In the genomic region with DNA sequence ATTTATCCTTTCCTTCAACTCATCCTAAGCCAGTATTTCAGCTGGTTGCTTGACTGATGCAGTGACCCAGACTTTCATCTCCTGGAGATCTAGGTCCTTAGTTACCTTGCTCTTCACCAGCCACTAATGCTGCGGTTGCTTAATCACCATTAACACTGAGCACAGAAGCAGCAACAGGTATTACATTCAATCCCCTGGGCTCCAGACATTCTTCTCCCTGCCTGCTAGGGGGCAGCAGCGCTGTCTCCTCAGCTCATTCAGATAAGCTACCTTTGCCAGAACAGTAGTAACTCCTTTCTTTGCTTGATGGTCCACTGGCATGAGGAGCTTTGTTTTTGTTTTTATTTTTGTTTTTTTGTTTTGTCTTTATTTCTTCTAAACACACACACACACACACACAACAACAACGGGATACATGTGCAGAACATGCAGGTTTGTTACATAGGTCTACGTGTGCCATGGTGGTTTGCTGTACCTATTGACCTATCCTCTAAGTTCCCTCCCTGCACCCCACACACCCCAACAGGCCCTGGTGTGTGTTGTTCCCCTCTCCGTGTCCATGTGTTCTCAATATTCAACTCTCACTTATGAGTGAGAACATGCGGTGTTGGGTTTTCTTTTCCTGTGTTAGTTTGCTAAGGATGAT, we compare ENCODE assay signal across 8 cellular contexts.
A peak's percentile ranks its signal among the peaks of the same experiment; 100 is the strongest.
DNase-seq lines count a peak whose midpoint lies in the region; ATAC-seq and TF ChIP-seq lines count a peak whose summit lies in the region.

No MANE protein-coding gene starts in this region.

- no peaks in the 10 kb centered on the region for H3K9me1 ChIP-seq in IMR-90 (ENCODE audit: insufficient read depth, low read length)

- peak; percentile 13; the same call in 1 of the 2 replicates for TF ChIP-seq CTCF in IMR-90 (conservative IDR thresholded peaks at IDR 0.05; ENCODE audit: low read depth, low read length)

- no peak overlapping the region for H2BK15ac ChIP-seq in IMR-90 (ENCODE audit: low read depth, low read length)

- dilution Hi-C loops in IMR-90 (cut with HindIII; ENCODE audit: low sequenced_read_pairs, unreplicated experiment): no loop called here

- H3K79me1 ChIP-seq in IMR-90 (ENCODE audit: low read depth in 1 of 2, low read length in 2 of 2): no peaks in the 10 kb centered on the region

- CTCF ChIA-PET in IMR-90 (lab: Yijun Ruan, JAX): no interaction called here

- no peak overlapping the region for H4K8ac ChIP-seq in IMR-90 (ENCODE audit: low read depth in 2 of 2, low read length in 2 of 2)

- no peak overlapping the region for H4K91ac ChIP-seq in IMR-90 (ENCODE audit: insufficient read depth, low read depth, low read length)

- H3K4me3 ChIP-seq in IMR-90 (ENCODE audit: insufficient read depth, low read depth, low read length): no peak overlapping the region

- H2AFZ ChIP-seq in IMR-90 (replicated peaks; ENCODE audit: low read length, poor library complexity): no peak overlapping the region

- ATAC-seq in IMR-90 (ENCODE audit: low read depth) (no peak), GM18520 (IDR thresholded peaks at IDR 0.05; ENCODE audit: unreplicated experiment) (no peak), GM19463 (IDR thresholded peaks at IDR 0.05; ENCODE audit: unreplicated experiment) (no peak)

- no peak overlapping the region for H4K5ac ChIP-seq in IMR-90 (ENCODE audit: low read depth, low read length)

- no peak overlapping the region for H3K14ac ChIP-seq in IMR-90 (replicated peaks; ENCODE audit: low read depth, low read length)

- no peak overlapping the region for H2BK5ac ChIP-seq in IMR-90 (ENCODE audit: low read depth, low read length, poor library complexity, severe bottlenecking)

- no peak overlapping the region for H2AK9ac ChIP-seq in IMR-90 (replicated peaks; ENCODE audit: low read depth, low read length, poor library complexity)

- no peak overlapping the region for H2BK120ac ChIP-seq in IMR-90 (ENCODE audit: low read depth, low read length)

- H3K9me3 ChIP-seq in IMR-90 (ENCODE audit: control insufficient read depth, insufficient read depth, low read length): 0 out of 2 replicates have a peak, but pooled peaks cover 2% of the 10 kb centered on the region

- H3K4me1 ChIP-seq in IMR-90 (ENCODE audit: control insufficient read depth, insufficient read depth, low read length): no peaks in the 10 kb centered on the region

- H3K4ac ChIP-seq in IMR-90 (ENCODE audit: low read depth, low read length): no peak overlapping the region

- no peak overlapping the region for H2AK5ac ChIP-seq in IMR-90 (ENCODE audit: low read depth, low read length)

- peak; percentile 28 for DNase-seq in EL
- peak; percentile 9 for DNase-seq in IMR-90
- peak; percentile 12 for DNase-seq in SW480 (ENCODE audit: low spot score)
- peak; percentile 58 for DNase-seq in left kidney (ENCODE audit: low read depth, low spot score)
- DNase-seq in stimulated activated CD4-positive, alpha-beta T cell treated with anti-CD3 and anti-CD28 coated beads, Interleukin-4, amount 100 ng/mL, for 24 hours: no peak
- DNase-seq in AG08396 (ENCODE audit: low spot score): no peak

- no peak overlapping the region for H3K56ac ChIP-seq in IMR-90 (ENCODE audit: extremely low read depth, insufficient read depth, low read length)

- H3K27me3 ChIP-seq in IMR-90 (ENCODE audit: control insufficient read depth, insufficient read depth, low read length): no peaks in the 10 kb centered on the region

- POLR2A ChIA-PET in IMR-90 (lab: Charles Lee; ENCODE audit: unreplicated experiment): interaction anchor here (0.6 kb wide), 1 partner anchor 16 kb away, joined by 3 read pairs; no protein-coding TSS in a partner anchor

- H4K20me1 ChIP-seq in IMR-90 (ENCODE audit: insufficient read depth, low read length): no peaks in the 10 kb centered on the region

- intact Hi-C loops in IMR-90 (cut with micrococcal nuclease): no loop called here

- H3K9ac ChIP-seq in IMR-90 (ENCODE audit: low read depth, low read length): no peak overlapping the region

- in situ Hi-C loops in IMR-90 (cut with MboI; ENCODE audit: low sequenced_read_pairs): no loop called here

- H2BK20ac ChIP-seq in IMR-90 (ENCODE audit: low read depth, low read length): no peak overlapping the region

- TF ChIP-seq RAD21 in IMR-90 (IDR thresholded peaks at IDR 0.05; ENCODE audit: low read length): peak; percentile 32

- no peaks in the 10 kb centered on the region for H3K36me3 ChIP-seq in IMR-90 (ENCODE audit: control insufficient read depth, insufficient read depth, low read length)

- H3K23ac ChIP-seq in IMR-90 (ENCODE audit: low read depth, low read length): no peak overlapping the region

- no peak overlapping the region for H3K4me2 ChIP-seq in IMR-90 (ENCODE audit: low read depth, low read length)

- WGBS in IMR-90 (ENCODE audit: extremely low coverage in 2 of 2, insufficient read length in 1 of 2), 2 experiments: 100% methylated on average over 1 of the region's 6 CpGs; no CpG with 5 or more reads in 1 of the 2 experiments

- H3K18ac ChIP-seq in IMR-90 (ENCODE audit: low read depth, low read length): no peak overlapping the region

- TF ChIP-seq POLR2A in IMR-90 (IDR thresholded peaks at IDR 0.05; ENCODE audit: low read depth, low read length): no peak

- no peak overlapping the region for H3K27ac ChIP-seq in IMR-90 (ENCODE audit: insufficient read depth, low read length)

- BruUV-seq in IMR-90 (replicated peaks; lab: Mats Ljungman, UMichigan): no TSS peak

TF ChIP-seq in IMR-90, 13 proteins besides CTCF, POLR2A, EP300 and RAD21:
- TF ChIP-seq RCOR1 (IDR thresholded peaks at IDR 0.05; ENCODE audit: insufficient replicate concordance, low read length): no peak
- no peak for TF ChIP-seq MAFK (IDR thresholded peaks at IDR 0.05; ENCODE audit: low read depth, low read length)
- TF ChIP-seq USF2 (IDR thresholded peaks at IDR 0.05; ENCODE audit: low read depth, low read length): no peak
- TF ChIP-seq BHLHE40 (IDR thresholded peaks at IDR 0.05; ENCODE audit: low read depth, low read length): no peak
- no peak for TF ChIP-seq MAZ (IDR thresholded peaks at IDR 0.05; ENCODE audit: borderline replicate concordance, low read depth, low read length)
- no peak for TF ChIP-seq NFE2L2 (IDR thresholded peaks at IDR 0.05; ENCODE audit: low read depth, low read length)

Comparison
In these comparisons a context has a peak if more than half of its experiments do, and no peak if none do; other contexts are left out.
1. DNase-seq: peak in EL (single experiment), IMR-90 (single experiment), SW480 (single experiment) and left kidney (single experiment); none in stimulated activated CD4-positive, alpha-beta T cell treated with anti-CD3 and anti-CD28 coated beads, Interleukin-4, amount 100 ng/mL, for 24 hours (single experiment) and AG08396 (single experiment).